In genomic region chr10:77834943-77835668, GRCh38 we compare ENCODE assay signal across 12 cellular contexts.
DNase-seq lines count a peak whose midpoint lies in the region; ATAC-seq and TF ChIP-seq lines count a peak whose summit lies in the region.
"Had no signal": no experiment of that assay in that cellular context is flagged by ENCODE, and none has a peak within 500 bp of the region (broad histone marks: within the 10 kb centered on the region; RNA-seq: fewer than 3 reads in every experiment).

No MANE protein-coding gene starts in this region.

- H3K23ac ChIP-seq in mesenchymal stem cell (ENCODE audit: low read length in 2 of 2), result no peak overlapping the region

- H3K4me3 ChIP-seq in mesenchymal stem cell (ENCODE audit: insufficient read depth in 1 of 2, low read depth in 1 of 2, low read length in 2 of 2), result no peak overlapping the region
- H3K4me3 ChIP-seq: SJSA1 had no signal

- intact Hi-C loops in activated CD8-positive, alpha-beta T cell treated with anti-CD3 and anti-CD28 coated beads for 36 hours (cut with micrococcal nuclease), result loop anchor here (5.0 kb wide), 1 partner anchor 118 kb away; no protein-coding TSS in a partner anchor

- no peak overlapping the region for H3K9ac ChIP-seq in mesenchymal stem cell (ENCODE audit: low read length)

- no peak overlapping the region for H2BK12ac ChIP-seq in mesenchymal stem cell (ENCODE audit: low read length in 2 of 2)

- H4K8ac ChIP-seq in mesenchymal stem cell (ENCODE audit: low read length), result no peak overlapping the region

- no peak for TF ChIP-seq CTCF in activated CD8-positive, alpha-beta T cell treated with anti-CD3 and anti-CD28 coated beads for 36 hours (IDR thresholded peaks at IDR 0.05)

- no peak for DNase-seq in stimulated activated naive CD8-positive, alpha-beta T cell treated with anti-CD3 and anti-CD28 coated beads, Interleukin-15, amount 100 ng/mL, for 72 hours
- DNase-seq in stimulated activated naive CD8-positive, alpha-beta T cell treated with anti-CD3 and anti-CD28 coated beads, Interleukin-15, Interleukin-2, amounts not matched to agents 100 U/mL and 50 U/mL, for 24 hours, result no peak
- DNase-seq in activated CD8-positive, alpha-beta T cell treated with anti-CD3 and anti-CD28 coated beads for 36 hours, result no peak
- DNase-seq in mesenchymal stem cell (no peak), globus pallidus (ENCODE audit: low spot score) (no peak), UCSD-AML1 (lab: John Stamatoyannopoulos, UW; ENCODE audit: unreplicated experiment) (no peak), iPS-NIHi11 (ENCODE audit: low spot score) (no peak), DMS53 (lab: John Stamatoyannopoulos, UW) (no peak)
- DNase-seq: foreskin keratinocyte, NCI-H1417 treated with DMSO at 0.1 percent for 48 hours, NCI-H446 had no signal

- peak overlapping the region; percentile 30 to 85 for H3K27ac Mint-ChIP-seq in stimulated activated naive CD8-positive, alpha-beta T cell treated with anti-CD3 and anti-CD28 coated beads, Interleukin-15, amount 100 ng/mL, for 72 hours
- peak overlapping the region; percentile 31 for H3K27ac Mint-ChIP-seq in activated CD8-positive, alpha-beta T cell treated with anti-CD3 and anti-CD28 coated beads for 36 hours

- peaks cover 53 to 79% of the 10 kb centered on the region in 2 experiments for H3K36me3 ChIP-seq in mesenchymal stem cell (ENCODE audit: control insufficient read depth in 1 of 2, insufficient read depth in 2 of 2, low read depth in 1 of 2, low read length in 2 of 2)

- no peak overlapping the region for H2BK15ac ChIP-seq in mesenchymal stem cell (ENCODE audit: low read depth, poor library complexity, severe bottlenecking)

- no peak overlapping the region for H3K14ac ChIP-seq in mesenchymal stem cell (ENCODE audit: low read length in 2 of 2)

- no peak overlapping the region for H2BK5ac ChIP-seq in mesenchymal stem cell (ENCODE audit: low read depth, low read length, poor library complexity, severe bottlenecking)

- peak overlapping the region in 1 of 2 experiments; percentile 10 for H3K4ac ChIP-seq in mesenchymal stem cell (ENCODE audit: low read depth in 1 of 2, low read length in 2 of 2)

- H3K9me3 Mint-ChIP-seq in stimulated activated naive CD8-positive, alpha-beta T cell treated with anti-CD3 and anti-CD28 coated beads, Interleukin-15, amount 100 ng/mL, for 72 hours, result no peaks in the 10 kb centered on the region
- no peaks in the 10 kb centered on the region for H3K9me3 Mint-ChIP-seq in activated CD8-positive, alpha-beta T cell treated with anti-CD3 and anti-CD28 coated beads for 36 hours

- WGBS in mesenchymal stem cell, result 93% methylated on average over 13 of the region's 13 CpGs

- no peak overlapping the region for H2AK5ac ChIP-seq in mesenchymal stem cell (ENCODE audit: low read length, severe bottlenecking)

- H3K18ac ChIP-seq in mesenchymal stem cell (ENCODE audit: low read depth in 1 of 2, low read length in 2 of 2), result no peak overlapping the region

- H4K91ac ChIP-seq in mesenchymal stem cell (ENCODE audit: low read length), result peak overlapping the region; percentile 43

- H2BK120ac ChIP-seq in mesenchymal stem cell (ENCODE audit: low read depth, low read length), result no peak overlapping the region

- H3K27me3 ChIP-seq in mesenchymal stem cell (ENCODE audit: control insufficient read depth in 1 of 2, insufficient read depth in 1 of 2, low read length in 2 of 2), result no peaks in the 10 kb centered on the region
- H3K27me3 ChIP-seq: foreskin keratinocyte, SJSA1 had no signal

- H3K4me1 ChIP-seq in mesenchymal stem cell (ENCODE audit: control insufficient read depth, insufficient read depth, low read depth, low read length), result peaks cover 29% of the 10 kb centered on the region
- H3K4me1 ChIP-seq: foreskin keratinocyte, SJSA1 had no signal

- H3K36me3 Mint-ChIP-seq in activated CD8-positive, alpha-beta T cell treated with anti-CD3 and anti-CD28 coated beads for 36 hours (ENCODE audit: low read depth), result no peaks in the 10 kb centered on the region

- no peak overlapping the region for H2AFZ ChIP-seq in mesenchymal stem cell (ENCODE audit: low read depth, low read length)

- no peak overlapping the region for H3K4me2 ChIP-seq in mesenchymal stem cell (ENCODE audit: low read length, poor library complexity, severe bottlenecking)

- CTCF ChIA-PET in activated CD8-positive, alpha-beta T cell treated with anti-CD3 and anti-CD28 coated beads for 36 hours (lab: Charles Lee), result interaction anchor here (3.8 kb wide), 1 partner anchor 124 kb away, joined by 24 read pairs; no protein-coding TSS in a partner anchor

- no peak for ATAC-seq in stimulated activated naive CD8-positive, alpha-beta T cell treated with anti-CD3 and anti-CD28 coated beads, Interleukin-15, amount 100 ng/mL, for 72 hours
- no peak for ATAC-seq in stimulated activated naive CD8-positive, alpha-beta T cell treated with anti-CD3 and anti-CD28 coated beads, Interleukin-15, Interleukin-2, amounts not matched to agents 100 U/mL and 50 U/mL, for 24 hours
- ATAC-seq in activated CD8-positive, alpha-beta T cell treated with anti-CD3 and anti-CD28 coated beads for 36 hours, result no peak
- ATAC-seq: foreskin keratinocyte had no signal

- POLR2A ChIA-PET in activated CD8-positive, alpha-beta T cell treated with anti-CD3 and anti-CD28 coated beads for 36 hours (lab: Charles Lee), result no interaction called here

- no peak overlapping the region for H3K27ac ChIP-seq in mesenchymal stem cell (ENCODE audit: low read length, poor library complexity, severe bottlenecking)
- H3K27ac ChIP-seq: foreskin keratinocyte, SJSA1 had no signal

- no peak overlapping the region for H3K4me3 Mint-ChIP-seq in stimulated activated naive CD8-positive, alpha-beta T cell treated with anti-CD3 and anti-CD28 coated beads, Interleukin-15, amount 100 ng/mL, for 72 hours
- no peak overlapping the region for H3K4me3 Mint-ChIP-seq in activated CD8-positive, alpha-beta T cell treated with anti-CD3 and anti-CD28 coated beads for 36 hours

- H3K27me3 Mint-ChIP-seq in stimulated activated naive CD8-positive, alpha-beta T cell treated with anti-CD3 and anti-CD28 coated beads, Interleukin-15, amount 100 ng/mL, for 72 hours, result no peaks in the 10 kb centered on the region
- H3K27me3 Mint-ChIP-seq in activated CD8-positive, alpha-beta T cell treated with anti-CD3 and anti-CD28 coated beads for 36 hours, result no peaks in the 10 kb centered on the region

- H3K9me3 ChIP-seq in mesenchymal stem cell (ENCODE audit: control insufficient read depth, low read length), result no peaks in the 10 kb centered on the region
- H3K9me3 ChIP-seq: SJSA1 had no signal

- peaks cover 21% of the 10 kb centered on the region for H3K79me1 ChIP-seq in mesenchymal stem cell (replicated peaks; ENCODE audit: low read length, poor library complexity, severe bottlenecking)

- peaks cover 20% of the 10 kb centered on the region for H3K4me1 Mint-ChIP-seq in stimulated activated naive CD8-positive, alpha-beta T cell treated with anti-CD3 and anti-CD28 coated beads, Interleukin-15, amount 100 ng/mL, for 72 hours
- H3K4me1 Mint-ChIP-seq in activated CD8-positive, alpha-beta T cell treated with anti-CD3 and anti-CD28 coated beads for 36 hours (ENCODE audit: low read depth), result peaks cover 8% of the 10 kb centered on the region
